13 cellular contexts compared by ENCODE assay signal in the genomic region with DNA sequence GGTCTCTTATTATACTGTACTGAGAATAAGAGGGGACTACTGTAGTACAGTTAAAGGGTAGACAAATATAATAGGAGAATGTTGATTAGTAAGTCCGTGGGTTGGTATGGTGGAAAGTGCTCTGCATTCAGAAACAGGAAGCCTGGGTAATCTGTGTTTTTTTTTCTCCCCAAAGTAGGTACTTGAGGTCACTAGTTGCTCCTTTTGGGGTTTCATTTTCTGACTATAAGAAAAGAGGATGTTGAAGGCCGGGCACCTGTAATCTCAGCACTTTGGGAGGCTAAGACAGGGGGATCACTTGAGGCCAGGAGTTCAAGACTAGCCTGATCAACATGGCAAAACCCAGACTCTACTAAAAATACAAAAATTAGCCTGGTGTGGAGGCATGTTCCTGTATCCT. TPM values are rescaled to one million over a fixed set of nuclear protein-coding genes. Genes with fewer than 3 reads are reported as not detected.
DNase-seq lines count a peak whose midpoint lies in the region; ATAC-seq and TF ChIP-seq lines count a peak whose summit lies in the region.
"Had no signal": no experiment of that assay in that cellular context is flagged by ENCODE, and none has a peak within 500 bp of the region (broad histone marks: within the 10 kb centered on the region; RNA-seq: fewer than 3 reads in every experiment).

No MANE protein-coding gene starts in this region.

- H3K27ac ChIP-seq in RWPE1, result no peak overlapping the region
- H3K27ac ChIP-seq: 22Rv1, left ventricle myocardium inferior had no signal

- DNase-seq in NOMO-1 (lab: John Stamatoyannopoulos, UW; ENCODE audit: unreplicated experiment in 2 of 2), result peak; percentile 1 to 24
- no peak for DNase-seq in NOMO-1 treated with dmso at 0.1 percent for 144 hours (lab: John Stamatoyannopoulos, UW; ENCODE audit: unreplicated experiment)
- DNase-seq in naive B cell, result peak; percentile 17
- no peak for DNase-seq in NK-92 treated with Interleukin-12 subunit alpha and Interleukin-12 subunit beta, amount 100 ng/mL, for 24 hours (lab: John Stamatoyannopoulos, UW)
- no peak for DNase-seq in RWPE1 (ENCODE audit: low spot score)
- DNase-seq: activated naive CD4-positive, alpha-beta T cell treated with anti-CD3 and anti-CD28 coated beads for 36 hours; left ventricle myocardium inferior; NCI-H2081; substantia nigra had no signal

- ATAC-seq in GM21717 (IDR thresholded peaks at IDR 0.05; ENCODE audit: unreplicated experiment) (peak; percentile 69), HG03378 (IDR thresholded peaks at IDR 0.05; ENCODE audit: unreplicated experiment) (peak; percentile 77), naive B cell (ENCODE audit: low read depth in 2 of 2) (peak; percentile 46 to 87), GM19023 (IDR thresholded peaks at IDR 0.05; ENCODE audit: unreplicated experiment) (no peak)

- CTCF ChIA-PET in RWPE1 (lab: Yijun Ruan, JAX), result no interaction called here

- H3K4me1 Mint-ChIP-seq in naive B cell, result peaks cover 10 to 23% (median 14%) of the 10 kb centered on the region in 3 donors

- no peak for TF ChIP-seq CTCF in RWPE1 (conservative IDR thresholded peaks at IDR 0.05; ENCODE audit: low read depth)

- H3K27ac Mint-ChIP-seq in naive B cell, result peak overlapping the region in 2 of 6 donors; percentile 64 to 84
- H3K27ac Mint-ChIP-seq: activated naive CD4-positive, alpha-beta T cell treated with anti-CD3 and anti-CD28 coated beads for 36 hours had no signal

- peaks cover 18 to 42% (median 35%) of the 10 kb centered on the region in 3 donors for H3K27me3 Mint-ChIP-seq in naive B cell

- peaks cover 0 to 9% of the 10 kb centered on the region in 2 donors for H3K36me3 Mint-ChIP-seq in naive B cell

- H3K9me3 Mint-ChIP-seq in naive B cell, result peaks cover 0 to 8% (median 0%) of the 10 kb centered on the region in 7 donors
- H3K9me3 Mint-ChIP-seq: activated naive CD4-positive, alpha-beta T cell treated with anti-CD3 and anti-CD28 coated beads for 36 hours had no signal

- H3K4me3 Mint-ChIP-seq in naive B cell, result no peak overlapping the region
- H3K4me3 Mint-ChIP-seq: activated naive CD4-positive, alpha-beta T cell treated with anti-CD3 and anti-CD28 coated beads for 36 hours had no signal

- POLR2A ChIA-PET in RWPE1 (lab: Yijun Ruan, JAX; ENCODE audit: low non-redundant PET), result no interaction called here

RNA-seq across cellular contexts. Expression of a gene that starts 42.0 kb away (rescaled TPM):
- polyA plus RNA-seq in naive B cell (ENCODE audit: low read depth in 6 of 6), result 10 to 100 TPM; 21.3 to 53.8 (median 32.0) TPM

RNA-seq across cellular contexts. Expression of a gene that starts 47.7 kb away (rescaled TPM):
- not detected for polyA plus RNA-seq in naive B cell (ENCODE audit: low read depth in 6 of 6)

Comparison
In these comparisons a context has a peak if more than half of its experiments do, and no peak if none do; other contexts are left out.
1. DNase-seq: peak in NOMO-1 (2 of 2) and naive B cell (single experiment); none in NOMO-1 treated with dmso at 0.1 percent for 144 hours (single experiment), NK-92 treated with Interleukin-12 subunit alpha and Interleukin-12 subunit beta, amount 100 ng/mL, for 24 hours (single experiment) and RWPE1 (single experiment).